Comparison of ENCODE assay signal across 16 cellular contexts in genomic region chr12:57730336-57731067, GRCh38.
"Had no signal": no experiment of that assay in that cellular context is flagged by ENCODE, and none has a peak within 500 bp of the region (broad histone marks: within the 10 kb centered on the region; RNA-seq: fewer than 3 reads in every experiment).

No MANE protein-coding gene starts in this region.

- H3K4me3 ChIP-seq: colonic mucosa, dorsolateral prefrontal cortex, heart left ventricle, upper lobe of left lung had no signal

- H3K4me2 ChIP-seq: SK-N-SH had no signal

- DNase-seq: activated gamma-delta T cell treated with Interleukin-2 at 50 U/mL for 16 hours; activated T-cell treated with anti-CD3 and anti-CD28 coated beads, Interleukin-2, amount 50 U/mL, for 1 hour; central memory CD4-positive, alpha-beta T cell; colonic mucosa; heart left ventricle; left colon; mesendoderm; natural killer cell; SK-N-SH; stimulated activated CD4-positive, alpha-beta T cell treated with anti-CD3 and anti-CD28 coated beads, Interleukin-4, amount 100 ng/mL, for 1 hour; stimulated activated naive CD8-positive, alpha-beta T cell treated with anti-CD3 and anti-CD28 coated beads, Interleukin-15, Interleukin-2, amounts not matched to agents 100 U/mL and 50 U/mL, for 24 hours; T-cell had no signal

- H3K27me3 Mint-ChIP-seq: T-cell had no signal

- H3K27ac Mint-ChIP-seq: T-cell had no signal

- H3K4me3 Mint-ChIP-seq: natural killer cell, T-cell had no signal

- H3K36me3 ChIP-seq: colonic mucosa had no signal

- ATAC-seq: activated naive CD4-positive, alpha-beta T cell treated with anti-CD3 and anti-CD28 coated beads, Interleukin-2, amount 50 U/mL, for 72 hours; heart left ventricle; left colon; natural killer cell; sciatic nerve; stimulated activated naive CD8-positive, alpha-beta T cell treated with anti-CD3 and anti-CD28 coated beads, Interleukin-15, Interleukin-2, amounts not matched to agents 100 U/mL and 50 U/mL, for 24 hours; T-cell had no signal

- H3K4me1 ChIP-seq: colonic mucosa had no signal

- H3K9me3 ChIP-seq: colonic mucosa, heart left ventricle, SK-N-SH, upper lobe of left lung had no signal

- H3K9ac ChIP-seq: SK-N-SH had no signal

- H3K9me3 Mint-ChIP-seq: activated naive CD4-positive, alpha-beta T cell treated with anti-CD3 and anti-CD28 coated beads, Interleukin-2, amount 50 U/mL, for 72 hours; natural killer cell; T-cell had no signal

- H3K27ac ChIP-seq: colonic mucosa, heart left ventricle, upper lobe of left lung had no signal
